ENCODE assay signal across 11 cellular contexts in the genomic region with DNA sequence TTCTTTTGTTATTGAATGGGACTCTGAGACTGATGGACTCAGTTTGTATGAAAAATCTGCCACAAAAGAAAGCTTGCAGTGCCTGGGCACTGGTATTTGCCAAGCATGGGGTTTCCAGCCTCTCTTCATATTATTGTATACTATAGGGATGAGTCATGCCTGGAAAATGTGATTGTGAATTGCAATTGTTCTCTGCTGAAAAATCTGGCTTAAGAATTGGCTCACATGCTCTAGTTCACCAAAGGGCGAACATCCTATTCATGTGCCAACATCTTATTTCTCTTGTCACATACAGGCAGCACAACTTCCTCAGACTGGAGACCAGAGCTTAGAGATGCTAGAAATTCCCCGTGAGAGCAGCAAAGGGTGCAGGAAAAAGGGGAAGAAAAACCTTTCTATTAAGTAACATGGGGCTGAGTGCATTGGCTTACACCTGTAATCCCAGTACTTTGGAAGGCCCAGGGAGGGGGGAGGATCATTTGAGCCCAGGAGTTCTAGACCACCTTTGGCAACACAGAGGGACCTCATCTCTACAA.
DNase-seq lines count a peak whose midpoint lies in the region; ATAC-seq and TF ChIP-seq lines count a peak whose summit lies in the region.
"Had no signal": no experiment of that assay in that cellular context is flagged by ENCODE, and none has a peak within 500 bp of the region (broad histone marks: within the 10 kb centered on the region; RNA-seq: fewer than 3 reads in every experiment).

No MANE protein-coding gene starts in this region.

- no peak overlapping the region for H3K4me3 ChIP-seq in MG63
- H3K4me3 ChIP-seq in choroid plexus epithelial cell (ENCODE audit: low read depth, low read length) = no peak overlapping the region
- H3K4me3 ChIP-seq in mucosa of descending colon = no peak overlapping the region
- no peak overlapping the region for H3K4me3 ChIP-seq in CD8-positive, alpha-beta memory T cell (ENCODE audit: low read length)
- no peak overlapping the region for H3K4me3 ChIP-seq in colonic mucosa

- no peak overlapping the region for H3K9ac ChIP-seq in colonic mucosa (ENCODE audit: low read depth in 2 of 2, low read length in 2 of 2)

- peak; percentile 65 for ATAC-seq in mucosa of descending colon

- no peaks in the 10 kb centered on the region for H3K9me3 Mint-ChIP-seq in CD8-positive, alpha-beta memory T cell
- no peaks in the 10 kb centered on the region for H3K9me3 Mint-ChIP-seq in activated T-helper 2 cell treated with anti-CD3 and anti-CD28 coated beads, Interferon-gamma antibody, Interleukin-2, Interleukin-4, amounts not matched to agents 10 μg/mL and 5 μg/mL and 100 μg/mL, durations not matched to agents 14 hours and 24 hours and 36 hours
- H3K9me3 Mint-ChIP-seq: activated naive CD8-positive, alpha-beta T cell treated with anti-CD3 and anti-CD28 coated beads, Interleukin-2, amount 10 ng/mL, durations not matched to agents 7 days and 5 days had no signal

- H3K9me3 ChIP-seq in MG63 (no peaks in the 10 kb centered on the region; the same call in 1 of the 2 replicates), mucosa of descending colon (no peaks in the 10 kb centered on the region), colonic mucosa (no peaks in the 10 kb centered on the region)
- no peaks in the 10 kb centered on the region for H3K9me3 ChIP-seq in CD8-positive, alpha-beta memory T cell (ENCODE audit: low read length)

- H3K36me3 ChIP-seq in MG63 (no peaks in the 10 kb centered on the region), mucosa of descending colon (ENCODE audit: low read depth) (no peaks in the 10 kb centered on the region), colonic mucosa (no peaks in the 10 kb centered on the region)
- no peaks in the 10 kb centered on the region for H3K36me3 ChIP-seq in CD8-positive, alpha-beta memory T cell (ENCODE audit: insufficient read depth, low read length)

- TF ChIP-seq CTCF in choroid plexus epithelial cell (conservative IDR thresholded peaks at IDR 0.05; ENCODE audit: low read depth, low read length) = no peak
- TF ChIP-seq CTCF in mucosa of descending colon (IDR thresholded peaks at IDR 0.05) = no peak
- TF ChIP-seq CTCF in colonic mucosa (IDR thresholded peaks at IDR 0.05) = no peak

- H3K27ac ChIP-seq in CD8-positive, alpha-beta memory T cell (ENCODE audit: low read depth, low read length) = no peak overlapping the region
- no peak overlapping the region for H3K27ac ChIP-seq in colonic mucosa

- H3K27ac Mint-ChIP-seq in CD8-positive, alpha-beta memory T cell = no peak overlapping the region
- H3K27ac Mint-ChIP-seq in activated T-helper 2 cell treated with anti-CD3 and anti-CD28 coated beads, Interferon-gamma antibody, Interleukin-2, Interleukin-4, amounts not matched to agents 10 μg/mL and 5 μg/mL and 100 μg/mL, durations not matched to agents 14 hours and 24 hours and 36 hours = no peak overlapping the region
- H3K27ac Mint-ChIP-seq: activated naive CD8-positive, alpha-beta T cell treated with anti-CD3 and anti-CD28 coated beads, Interleukin-2, amount 10 ng/mL, durations not matched to agents 7 days and 5 days had no signal

- CTCF ChIA-PET in CD8-positive, alpha-beta memory T cell (lab: Charles Lee) = interaction anchor here (1.0 kb wide), 1 partner anchor 24 kb away, joined by 4 read pairs; no protein-coding TSS in a partner anchor

- no peak overlapping the region for H3K4me3 Mint-ChIP-seq in CD8-positive, alpha-beta memory T cell
- H3K4me3 Mint-ChIP-seq in activated T-helper 2 cell treated with anti-CD3 and anti-CD28 coated beads, Interferon-gamma antibody, Interleukin-2, Interleukin-4, amounts not matched to agents 10 μg/mL and 5 μg/mL and 100 μg/mL, durations not matched to agents 14 hours and 24 hours and 36 hours (ENCODE audit: low read depth) = no peak overlapping the region
- H3K4me3 Mint-ChIP-seq: activated naive CD8-positive, alpha-beta T cell treated with anti-CD3 and anti-CD28 coated beads, Interleukin-2, amount 10 ng/mL, durations not matched to agents 7 days and 5 days had no signal

- intact Hi-C loops in mucosa of descending colon (cut with DNase I, micrococcal nuclease) (no loop called here), colonic mucosa (cut with DNase I) (no loop called here)
- intact Hi-C loops in activated T-helper 2 cell treated with anti-CD3 and anti-CD28 coated beads, Interferon-gamma antibody, Interleukin-2, Interleukin-4, amounts not matched to agents 10 μg/mL and 5 μg/mL and 100 μg/mL, durations not matched to agents 14 hours and 24 hours and 36 hours (cut with micrococcal nuclease) = no loop called here

- H3K27me3 Mint-ChIP-seq in CD8-positive, alpha-beta memory T cell = peaks cover 4 to 17% of the 10 kb centered on the region in 2 donors
- no peaks in the 10 kb centered on the region for H3K27me3 Mint-ChIP-seq in activated T-helper 2 cell treated with anti-CD3 and anti-CD28 coated beads, Interferon-gamma antibody, Interleukin-2, Interleukin-4, amounts not matched to agents 10 μg/mL and 5 μg/mL and 100 μg/mL, durations not matched to agents 14 hours and 24 hours and 36 hours (ENCODE audit: low read depth)

- H3K4me1 ChIP-seq in mucosa of descending colon (ENCODE audit: low read depth) (peaks cover 4% of the 10 kb centered on the region), colonic mucosa (no peaks in the 10 kb centered on the region)
- H3K4me1 ChIP-seq in CD8-positive, alpha-beta memory T cell (ENCODE audit: insufficient read depth, low read length) = no peaks in the 10 kb centered on the region

- H3K4me1 Mint-ChIP-seq in CD8-positive, alpha-beta memory T cell = peaks cover 0 to 3% (median 0%) of the 10 kb centered on the region in 3 donors
- peaks cover 3% of the 10 kb centered on the region for H3K4me1 Mint-ChIP-seq in activated T-helper 2 cell treated with anti-CD3 and anti-CD28 coated beads, Interferon-gamma antibody, Interleukin-2, Interleukin-4, amounts not matched to agents 10 μg/mL and 5 μg/mL and 100 μg/mL, durations not matched to agents 14 hours and 24 hours and 36 hours (ENCODE audit: low read depth)
- H3K4me1 Mint-ChIP-seq: activated naive CD8-positive, alpha-beta T cell treated with anti-CD3 and anti-CD28 coated beads, Interleukin-2, amount 10 ng/mL, durations not matched to agents 7 days and 5 days had no signal

- POLR2A ChIA-PET in CD8-positive, alpha-beta memory T cell (lab: Charles Lee) = no interaction called here

- no peaks in the 10 kb centered on the region for H3K36me3 Mint-ChIP-seq in CD8-positive, alpha-beta memory T cell
- H3K36me3 Mint-ChIP-seq in activated T-helper 2 cell treated with anti-CD3 and anti-CD28 coated beads, Interferon-gamma antibody, Interleukin-2, Interleukin-4, amounts not matched to agents 10 μg/mL and 5 μg/mL and 100 μg/mL, durations not matched to agents 14 hours and 24 hours and 36 hours (ENCODE audit: low read depth) = no peaks in the 10 kb centered on the region
- H3K36me3 Mint-ChIP-seq: activated naive CD8-positive, alpha-beta T cell treated with anti-CD3 and anti-CD28 coated beads, Interleukin-2, amount 10 ng/mL, durations not matched to agents 7 days and 5 days had no signal

- H3K27me3 ChIP-seq in MG63 (no peaks in the 10 kb centered on the region), colonic mucosa (no peaks in the 10 kb centered on the region)
- H3K27me3 ChIP-seq in CD8-positive, alpha-beta memory T cell (ENCODE audit: insufficient read depth, low read length, poor library complexity, severe bottlenecking) = no peaks in the 10 kb centered on the region

- DNase-seq in Ammon's horn (ENCODE audit: low spot score) (peak; percentile 36), MG63 (peak; percentile 54), choroid plexus epithelial cell (ENCODE audit: low read depth) (peak; percentile 85), mucosa of descending colon (no peak), DMS79 (lab: John Stamatoyannopoulos, UW) (no peak), colonic mucosa (no peak)
- no peak for DNase-seq in CD8-positive, alpha-beta memory T cell
- no peak for DNase-seq in activated T-helper 2 cell treated with anti-CD3 and anti-CD28 coated beads, Interferon-gamma antibody, Interleukin-2, Interleukin-4, amounts not matched to agents 10 μg/mL and 5 μg/mL and 100 μg/mL, durations not matched to agents 14 hours and 24 hours and 36 hours (ENCODE audit: low spot score)
- DNase-seq: activated naive CD8-positive, alpha-beta T cell treated with anti-CD3 and anti-CD28 coated beads, Interleukin-2, amount 10 ng/mL, durations not matched to agents 7 days and 5 days; Karpas-422; T-helper 1 cell had no signal

Comparison
In these comparisons a context has a peak if more than half of its experiments do, and no peak if none do; other contexts are left out.
1. DNase-seq: peak in Ammon's horn (single experiment), MG63 (single experiment) and choroid plexus epithelial cell (single experiment); none in mucosa of descending colon (0 of 3), CD8-positive, alpha-beta memory T cell (0 of 5), DMS79 (single experiment), activated T-helper 2 cell treated with anti-CD3 and anti-CD28 coated beads, Interferon-gamma antibody, Interleukin-2, Interleukin-4, amounts not matched to agents 10 μg/mL and 5 μg/mL and 100 μg/mL, durations not matched to agents 14 hours and 24 hours and 36 hours (single experiment) and colonic mucosa (single experiment).